ENCODE assay signal across 11 cellular contexts in the genomic region with DNA sequence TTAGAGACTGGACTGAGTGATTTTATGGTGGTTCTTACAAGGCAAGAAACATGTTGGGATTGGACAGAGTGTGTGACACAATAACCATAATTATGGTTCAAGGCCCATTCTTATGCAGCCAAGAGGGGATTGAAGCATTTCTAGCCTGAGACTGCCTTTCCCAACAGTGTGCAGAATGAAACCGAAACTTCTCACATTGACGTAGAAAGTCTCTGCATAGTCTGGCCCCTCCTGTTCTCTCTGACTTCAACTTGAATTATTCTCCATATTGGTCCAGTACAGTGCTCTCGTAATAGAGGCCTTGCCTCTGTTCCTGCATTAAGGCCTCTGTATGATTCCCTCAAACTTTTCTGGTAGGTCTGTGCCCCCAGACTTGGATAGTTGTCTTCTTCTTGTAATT.
DNase-seq lines count a peak whose midpoint lies in the region; ATAC-seq, FAIRE-seq and TF ChIP-seq lines count a peak whose summit lies in the region.
"Had no signal": no experiment of that assay in that cellular context is flagged by ENCODE, and none has a peak within 500 bp of the region (broad histone marks: within the 10 kb centered on the region; RNA-seq: fewer than 3 reads in every experiment).

No MANE protein-coding gene starts in this region.

- no peaks in the 10 kb centered on the region for H4K20me1 ChIP-seq in GM12878 (ENCODE audit: control insufficient read depth, insufficient read depth)

- H3K4me3 ChIP-seq in Caco-2 (ENCODE audit: low read depth, low read length): no peak overlapping the region
- no peak overlapping the region for H3K4me3 ChIP-seq in GM12878

- RAD21 ChIA-PET in GM12878 (lab: Charles Lee; ENCODE audit: unreplicated experiment): no interaction called here

- DNase-seq in Caco-2 (no peak), GM12878 (ENCODE audit: low read depth, low spot score) (no peak), NCI-H2107 treated with DMSO at 0.1 percent for 48 hours (lab: John Stamatoyannopoulos, UW; ENCODE audit: unreplicated experiment) (no peak), NCI-H1694 treated with DMSO at 0.1 percent for 48 hours (lab: John Stamatoyannopoulos, UW) (no peak), RCC 7860 (ENCODE audit: low spot score) (no peak), anterior cingulate cortex (lab: John Stamatoyannopoulos, UW) (no peak)
- DNase-seq: CD4-positive, alpha-beta T cell had no signal

- H3K27me3 Mint-ChIP-seq in Caco-2 (ENCODE audit: insufficient read depth, unreplicated experiment): no peaks in the 10 kb centered on the region

- H3K9me3 ChIP-seq in Caco-2: no peaks in the 10 kb centered on the region; the same call in 1 of the 2 replicates
- no peaks in the 10 kb centered on the region for H3K9me3 ChIP-seq in GM12878 (replicated peaks; ENCODE audit: control insufficient read depth, insufficient read depth, low read length)

- BruUV-seq in Caco-2 (replicated peaks; lab: Mats Ljungman, UMichigan) (no TSS peak), GM12878 (replicated peaks; lab: Mats Ljungman, UMichigan) (no TSS peak)

- intact Hi-C loops in Caco-2 (cut with micrococcal nuclease; ENCODE audit: unreplicated experiment) (no loop called here), GM12878 (cut with micrococcal nuclease; ENCODE audit: unreplicated experiment) (no loop called here)

- H3K27me3 ChIP-seq in Caco-2 (replicated peaks; ENCODE audit: control insufficient read depth, insufficient read depth, low read length) (no peaks in the 10 kb centered on the region), GM12878 (replicated peaks in 1 of 2; ENCODE audit: control insufficient read depth in 2 of 2, insufficient read depth in 2 of 2, low read length in 1 of 2) (no peaks in the 10 kb centered on the region)

- FAIRE-seq in GM12878 (lab: Jason Lieb, UNC) (peak; percentile 79), RCC 7860 (lab: Jason Lieb, UNC) (no peak)

- 45% methylated on average over 3 of the region's 3 CpGs for WGBS in GM12878 (ENCODE audit: insufficient coverage, insufficient replicate concordance, low lambda C conversion rate, missing lambda C conversion rate)

- TF ChIP-seq POLR2A in GM12878 (IDR thresholded peaks at IDR 0.05; ENCODE audit: low read depth, low read length): no peak

- no peaks in the 10 kb centered on the region for H3K36me3 Mint-ChIP-seq in Caco-2 (ENCODE audit: insufficient read depth, unreplicated experiment)

- H3K4me2 ChIP-seq in GM12878 (ENCODE audit: control insufficient read depth, insufficient read depth): peak overlapping the region; percentile 71

- TF ChIP-seq EP300 in GM12878 (IDR thresholded peaks at IDR 0.05; ENCODE audit: borderline replicate concordance in 1 of 2, control insufficient read depth in 1 of 2, low read depth in 2 of 2, low read length in 2 of 2): no peak

- TF ChIP-seq RAD21 in GM12878 (IDR thresholded peaks at IDR 0.05; ENCODE audit: insufficient read depth, low read depth, low read length): no peak

- TF ChIP-seq CTCF in Caco-2 (IDR thresholded peaks at IDR 0.05; ENCODE audit: insufficient read depth in 1 of 2, low read depth in 1 of 2, low read length in 1 of 2, severe bottlenecking in 1 of 2, unreplicated experiment in 1 of 2): no peak
- TF ChIP-seq CTCF in GM12878 (IDR thresholded peaks at IDR 0.05 in 2 of 3, conservative IDR thresholded peaks at IDR 0.05 in 1 of 3; ENCODE audit: control insufficient read depth in 2 of 3, extremely low read depth in 1 of 3, insufficient read depth in 1 of 3, low read depth in 3 of 3, low read length in 3 of 3): no peak

- POLR2A ChIA-PET in Caco-2 (lab: Charles Lee): no interaction called here
- POLR2A ChIA-PET in GM12878 (lab: Charles Lee): no interaction called here

- SMC1A ChIA-PET in GM12878 (lab: Charles Lee; ENCODE audit: uncharacterized antibody, unreplicated experiment): no interaction called here

- H3K36me3 ChIP-seq in Caco-2 (ENCODE audit: control insufficient read depth, insufficient read depth, low read length) (no peaks in the 10 kb centered on the region), GM12878 (ENCODE audit: control insufficient read depth in 2 of 2, insufficient read depth in 2 of 2, low read length in 1 of 2) (no peaks in the 10 kb centered on the region)

- peak overlapping the region; percentile 79 for H2AFZ ChIP-seq in GM12878 (ENCODE audit: control insufficient read depth, low read depth, low read length)

- no peak overlapping the region for H3K9ac ChIP-seq in GM12878 (ENCODE audit: control insufficient read depth, insufficient read depth, low read length)

- H3K27ac ChIP-seq in GM12878 (ENCODE audit: control insufficient read depth, insufficient read depth): peak overlapping the region; percentile 48
- H3K27ac ChIP-seq: HL-60 had no signal

- peak overlapping the region; percentile 28 for H3K27ac Mint-ChIP-seq in Caco-2 (ENCODE audit: unreplicated experiment)
- H3K27ac Mint-ChIP-seq: CD4-positive, alpha-beta T cell had no signal

- CTCF ChIA-PET in Caco-2 (lab: Charles Lee) (no interaction called here), GM12878 (lab: Yijun Ruan, JAX) (no interaction called here)

- peaks cover 25% of the 10 kb centered on the region for H3K4me1 ChIP-seq in Caco-2
- peaks cover 5% of the 10 kb centered on the region for H3K4me1 ChIP-seq in GM12878 (ENCODE audit: control insufficient read depth, insufficient read depth, low read length)

- no peaks in the 10 kb centered on the region for H3K79me2 ChIP-seq in GM12878 (ENCODE audit: control insufficient read depth, insufficient read depth, low read length)

- in situ Hi-C loops in GM12878 (cut with MboI): no loop called here

- H3K4me3 Mint-ChIP-seq in Caco-2 (ENCODE audit: unreplicated experiment): no peak overlapping the region
- H3K4me3 Mint-ChIP-seq: CD4-positive, alpha-beta T cell; neural crest cell had no signal

- ATAC-seq in GM19452 (IDR thresholded peaks at IDR 0.05; ENCODE audit: unreplicated experiment): peak; percentile 96
- peak; percentile 98 for ATAC-seq in HG03060 (IDR thresholded peaks at IDR 0.05; ENCODE audit: low read depth, unreplicated experiment)
- peak; percentile 99 for ATAC-seq in GM12878

- no peaks in the 10 kb centered on the region for H3K4me1 Mint-ChIP-seq in Caco-2 (ENCODE audit: low read depth, unreplicated experiment)

- no peaks in the 10 kb centered on the region for H3K9me3 Mint-ChIP-seq in Caco-2 (ENCODE audit: unreplicated experiment)
- H3K9me3 Mint-ChIP-seq: CD4-positive, alpha-beta T cell had no signal

TF ChIP-seq in GM12878, 131 proteins besides CTCF, POLR2A, EP300 and RAD21:
- TF ChIP-seq CREM (IDR thresholded peaks at IDR 0.05; ENCODE audit: low read depth) (peak; percentile 64), NFYA (IDR thresholded peaks at IDR 0.05; ENCODE audit: borderline replicate concordance, low read depth, low read length) (no peak), HDAC2 (IDR thresholded peaks at IDR 0.05) (no peak), ZNF24 (IDR thresholded peaks at IDR 0.05) (no peak), ZNF384 (IDR thresholded peaks at IDR 0.05; ENCODE audit: borderline replicate concordance, low read depth, low read length) (no peak), HDAC6 (IDR thresholded peaks at IDR 0.05; ENCODE audit: unreplicated experiment) (no peak), PAX5 (IDR thresholded peaks at IDR 0.05; ENCODE audit: borderline replicate concordance, low read depth, low read length) (no peak), CHD1 (IDR thresholded peaks at IDR 0.05; ENCODE audit: low read depth, low read length) (no peak), CBX5 (IDR thresholded peaks at IDR 0.05; ENCODE audit: low read depth) (no peak), MYC (IDR thresholded peaks at IDR 0.05; ENCODE audit: insufficient read depth, insufficient read length, insufficient replicate concordance, low read length, severe bottlenecking) (no peak), JUND (IDR thresholded peaks at IDR 0.05; ENCODE audit: low read depth, low read length) (no peak), NBN (IDR thresholded peaks at IDR 0.05) (no peak), MEF2B (IDR thresholded peaks at IDR 0.05; ENCODE audit: partially characterized antibody, poor library complexity, severe bottlenecking) (no peak), IRF4 (IDR thresholded peaks at IDR 0.05; ENCODE audit: low read depth, low read length) (0 out of 2 replicates have a peak, but pooled peaks have one; percentile 30), SMARCA5 (IDR thresholded peaks at IDR 0.05) (no peak), ZNF274 (IDR thresholded peaks at IDR 0.05; ENCODE audit: insufficient read depth, insufficient read length) (no peak), YY1 (IDR thresholded peaks at IDR 0.05; ENCODE audit: low read depth, low read length) (no peak), HCFC1 (IDR thresholded peaks at IDR 0.05; ENCODE audit: low read length) (no peak), YBX1 (IDR thresholded peaks at IDR 0.05) (no peak), CREB1 (IDR thresholded peaks at IDR 0.05; ENCODE audit: low read depth) (peak; percentile 81), GABPA (IDR thresholded peaks at IDR 0.05; ENCODE audit: low read depth) (no peak), DPF2 (IDR thresholded peaks at IDR 0.05) (no peak)
- TF ChIP-seq, protein P1, sequence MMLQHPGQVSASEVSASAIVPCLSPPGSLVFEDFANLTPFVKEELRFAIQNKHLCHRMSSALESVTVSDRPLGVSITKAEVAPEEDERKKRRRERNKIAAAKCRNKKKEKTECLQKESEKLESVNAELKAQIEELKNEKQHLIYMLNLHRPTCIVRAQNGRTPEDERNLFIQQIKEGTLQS (IDR thresholded peaks at IDR 0.05; ENCODE audit: borderline replicate concordance, extremely low read depth, low read depth, low read length): no peak
- TF ChIP-seq, protein P2, sequence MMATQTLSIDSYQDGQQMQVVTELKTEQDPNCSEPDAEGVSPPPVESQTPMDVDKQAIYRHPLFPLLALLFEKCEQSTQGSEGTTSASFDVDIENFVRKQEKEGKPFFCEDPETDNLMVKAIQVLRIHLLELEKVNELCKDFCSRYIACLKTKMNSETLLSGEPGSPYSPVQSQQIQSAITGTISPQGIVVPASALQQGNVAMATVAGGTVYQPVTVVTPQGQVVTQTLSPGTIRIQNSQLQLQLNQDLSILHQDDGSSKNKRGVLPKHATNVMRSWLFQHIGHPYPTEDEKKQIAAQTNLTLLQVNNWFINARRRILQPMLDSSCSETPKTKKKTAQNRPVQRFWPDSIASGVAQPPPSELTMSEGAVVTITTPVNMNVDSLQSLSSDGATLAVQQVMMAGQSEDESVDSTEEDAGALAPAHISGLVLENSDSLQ (IDR thresholded peaks at IDR 0.05): no peak
